In genomic region chr12:32522322-32523221, GRCh38 we compare ENCODE assay signal across 9 cellular contexts.
DNase-seq lines count a peak whose midpoint lies in the region; ATAC-seq and TF ChIP-seq lines count a peak whose summit lies in the region.
"Had no signal": no experiment of that assay in that cellular context is flagged by ENCODE, and none has a peak within 500 bp of the region (broad histone marks: within the 10 kb centered on the region; RNA-seq: fewer than 3 reads in every experiment).

No MANE protein-coding gene starts in this region.

- no peak for TF ChIP-seq POLR2A in uterus (IDR thresholded peaks at IDR 0.05)

- H3K4me1 ChIP-seq in iPS-20b (ENCODE audit: insufficient read depth, low read length) (peaks cover 13% of the 10 kb centered on the region; the same call in 1 of the 2 replicates), uterus (no peaks in the 10 kb centered on the region)

- no peaks in the 10 kb centered on the region for H3K36me3 ChIP-seq in iPS-20b (ENCODE audit: insufficient read depth, low read depth, low read length)
- no peaks in the 10 kb centered on the region for H3K36me3 ChIP-seq in uterus

- intact Hi-C loops in Right ventricle myocardium inferior (cut with DNase I): no loop called here
- intact Hi-C loops in cardiac septum (cut with DNase I): no loop called here
- intact Hi-C loops in uterus (cut with DNase I; ENCODE audit: low total_unique reads): no loop called here

- no peaks in the 10 kb centered on the region for H3K27me3 ChIP-seq in iPS-20b (ENCODE audit: insufficient read depth, low read length)
- H3K27me3 ChIP-seq in uterus: no peaks in the 10 kb centered on the region

- DNase-seq in Right ventricle myocardium inferior (ENCODE audit: missing footprints): no peak
- DNase-seq in cardiac septum (ENCODE audit: low spot score): no peak
- DNase-seq in NAMALWA (ENCODE audit: low spot score): peak; percentile 55
- DNase-seq in uterus: no peak
- DNase-seq in activated T-cell treated with anti-CD3 and anti-CD28 coated beads, Interleukin-2, amount 50 U/mL, for 48 hours: no peak
- no peak for DNase-seq in NCI-H82 treated with DMSO at 0.1 percent for 48 hours (lab: John Stamatoyannopoulos, UW; ENCODE audit: unreplicated experiment)
- no peak for DNase-seq in 8988T

- H3K27ac ChIP-seq in iPS-20b (ENCODE audit: low read length) (no peak overlapping the region), uterus (peak overlapping the region; percentile 20 to 46)

- ATAC-seq in Right ventricle myocardium inferior: peak; percentile 71
- ATAC-seq: Panc1 had no signal

- no peak for TF ChIP-seq CTCF in uterus (IDR thresholded peaks at IDR 0.05)

- no peaks in the 10 kb centered on the region for H3K9me3 ChIP-seq in iPS-20b (ENCODE audit: insufficient read depth, low read depth, low read length)
- H3K9me3 ChIP-seq in uterus: no peaks in the 10 kb centered on the region

- peak overlapping the region; percentile 46; the same call in 1 of the 2 replicates for H3K9ac ChIP-seq in iPS-20b (ENCODE audit: low read depth, low read length)

- no peak overlapping the region for H3K4me3 ChIP-seq in iPS-20b (ENCODE audit: low read length)
- no peak overlapping the region for H3K4me3 ChIP-seq in uterus
